ENCODE assay signal across 8 cellular contexts in the genomic region with DNA sequence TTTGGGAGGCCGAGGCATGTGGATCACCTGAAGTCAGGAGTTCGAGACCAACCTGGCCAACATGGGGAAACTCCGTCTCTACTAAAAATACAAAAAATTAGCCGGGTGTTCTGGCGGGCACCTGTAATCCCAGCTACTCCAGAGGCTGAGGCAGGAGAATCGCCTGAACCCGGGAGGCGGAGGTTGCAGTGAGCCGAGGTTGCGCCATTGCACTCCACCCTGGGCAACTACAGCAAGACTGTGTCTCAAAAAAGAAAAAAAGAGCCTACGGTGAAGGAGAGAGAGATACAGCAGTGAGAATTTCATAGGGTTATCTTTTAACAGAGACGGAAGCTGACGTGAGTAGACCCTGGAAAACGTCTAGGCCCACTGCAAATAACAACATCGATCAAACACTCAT. TPM values are rescaled to one million over a fixed set of nuclear protein-coding genes. Genes with fewer than 3 reads are reported as not detected.
DNase-seq lines count a peak whose midpoint lies in the region; ATAC-seq and TF ChIP-seq lines count a peak whose summit lies in the region.
"Not testable (repeated sequence)": the region's sequence is repeated elsewhere in the genome, so short reads cannot be mapped to it uniquely, and the experiment has no call there.

No MANE protein-coding gene starts in this region.

- ATAC-seq in PC-3; activated CD8-positive, alpha-beta memory T cell treated with anti-CD3 and anti-CD28 coated beads, Interleukin-2, amount 10 ng/mL, durations not matched to agents 7 days and 5 days; heart right ventricle; naive thymus-derived CD8-positive, alpha-beta T cell: not testable (repeated sequence)

- WGBS in heart right ventricle, 2 donors: 86 to 87% methylated on average over 15 of the region's 15 CpGs

- H3K27me3 ChIP-seq in BLaER1 treated with 17β-estradiol and CSF1 and Interleukin-3, amounts not matched to agents 10 nM and 100 nM; PC-3 (ENCODE audit: low read length); heart right ventricle; stomach smooth muscle (ENCODE audit: control insufficient read depth in 1 of 2, insufficient read depth in 2 of 2, low read length in 2 of 2): not testable (repeated sequence)

- peak overlapping the region in 3 of 11 experiments; percentile 87 to 91 (median 89); a peak in 3 of 22 replicates for H3K27ac ChIP-seq in BLaER1 treated with 17β-estradiol and CSF1 and Interleukin-3, amounts not matched to agents 10 nM and 100 nM
- H3K27ac ChIP-seq in PC-3 (ENCODE audit: low read length); heart right ventricle; stomach smooth muscle (ENCODE audit: low read length): not testable (repeated sequence)

- H3K9me2 ChIP-seq in PC-3 (replicated peaks; ENCODE audit: low read length): not testable (repeated sequence)

- H3K36me3 ChIP-seq in BLaER1 treated with 17β-estradiol and CSF1 and Interleukin-3, amounts not matched to agents 10 nM and 100 nM: peaks cover 5 to 69% (median 60%) of the 10 kb centered on the region in 11 experiments; a peak in 21 of 22 replicates
- not testable (repeated sequence) for H3K36me3 ChIP-seq in PC-3 (ENCODE audit: low read depth, low read length); heart right ventricle; stomach smooth muscle (ENCODE audit: control insufficient read depth in 2 of 2, insufficient read depth in 2 of 2, low read length in 2 of 2)

- H3K4me3 ChIP-seq in BLaER1 treated with 17β-estradiol and CSF1 and Interleukin-3, amounts not matched to agents 10 nM and 100 nM: peak overlapping the region; percentile 78 to 94 (median 85); a peak in 19 of 20 replicates
- peak overlapping the region; percentile 95 for H3K4me3 ChIP-seq in PC-3 (ENCODE audit: low read length)
- peak overlapping the region in 6 of 10 donors; percentile 76 to 96 (median 79) for H3K4me3 ChIP-seq in heart right ventricle
- H3K4me3 ChIP-seq in stomach smooth muscle (ENCODE audit: low read length in 2 of 2): peak overlapping the region; percentile 91 to 93

- H3K9me3 Mint-ChIP-seq in HFFc6; activated CD8-positive, alpha-beta memory T cell treated with anti-CD3 and anti-CD28 coated beads, Interleukin-2, amount 10 ng/mL, durations not matched to agents 7 days and 5 days (ENCODE audit: low read depth); chondrocyte (ENCODE audit: low read depth); naive thymus-derived CD8-positive, alpha-beta T cell: not testable (repeated sequence)

- H3K9me3 ChIP-seq in BLaER1 treated with 17β-estradiol and CSF1 and Interleukin-3, amounts not matched to agents 10 nM and 100 nM (replicated peaks in 1 of 11): peaks cover 0 to 31% (median 12%) of the 10 kb centered on the region in 11 experiments; a peak in 12 of 22 replicates
- not testable (repeated sequence) for H3K9me3 ChIP-seq in PC-3 (ENCODE audit: low read length); heart right ventricle; stomach smooth muscle (ENCODE audit: control insufficient read depth in 2 of 2, low read length in 2 of 2)

- H3K4me1 ChIP-seq in BLaER1 treated with 17β-estradiol and CSF1 and Interleukin-3, amounts not matched to agents 10 nM and 100 nM: peaks cover 15 to 38% (median 29%) of the 10 kb centered on the region in 10 experiments
- H3K4me1 ChIP-seq in PC-3 (ENCODE audit: insufficient read depth, low read length); stomach smooth muscle (ENCODE audit: control insufficient read depth, insufficient read depth, low read length): not testable (repeated sequence)
- H3K4me1 ChIP-seq in heart right ventricle: peaks cover 0 to 39% (median 20%) of the 10 kb centered on the region in 9 donors

- peak overlapping the region; percentile 77 to 95 (median 85) for H3K4me2 ChIP-seq in BLaER1 treated with 17β-estradiol and CSF1 and Interleukin-3, amounts not matched to agents 10 nM and 100 nM
- peak overlapping the region; percentile 92 for H3K4me2 ChIP-seq in PC-3 (ENCODE audit: low read length)

- POLR2A ChIA-PET in PC-3 (lab: Charles Lee; ENCODE audit: unreplicated experiment): interaction anchor here (0.7 kb wide), 1 partner anchor 97 kb away, joined by 3 read pairs; no protein-coding TSS in a partner anchor
- POLR2A ChIA-PET in naive thymus-derived CD8-positive, alpha-beta T cell (lab: Charles Lee): not testable (repeated sequence)

- peaks cover 25% of the 10 kb centered on the region for H3K36me3 Mint-ChIP-seq in HFFc6 (ENCODE audit: low read depth)
- peaks cover 54% of the 10 kb centered on the region for H3K36me3 Mint-ChIP-seq in activated CD8-positive, alpha-beta memory T cell treated with anti-CD3 and anti-CD28 coated beads, Interleukin-2, amount 10 ng/mL, durations not matched to agents 7 days and 5 days
- not testable (repeated sequence) for H3K36me3 Mint-ChIP-seq in chondrocyte (ENCODE audit: low read depth)
- H3K36me3 Mint-ChIP-seq in naive thymus-derived CD8-positive, alpha-beta T cell: peaks cover 0 to 27% (median 5%) of the 10 kb centered on the region in 3 donors

- H3K9ac ChIP-seq in BLaER1 treated with 17β-estradiol and CSF1 and Interleukin-3, amounts not matched to agents 10 nM and 100 nM: peak overlapping the region in 10 of 11 experiments; percentile 84 to 93 (median 88); a peak in 17 of 22 replicates
- peak overlapping the region; percentile 92; the same call in 1 of the 2 replicates for H3K9ac ChIP-seq in PC-3 (ENCODE audit: low read length)
- not testable (repeated sequence) for H3K9ac ChIP-seq in stomach smooth muscle (ENCODE audit: low read length in 2 of 2)

- BruUV-seq in PC-3 (replicated peaks; lab: Mats Ljungman, UMichigan): not testable (repeated sequence)

- not testable (repeated sequence) for H3K27me3 Mint-ChIP-seq in HFFc6 (ENCODE audit: insufficient read depth); activated CD8-positive, alpha-beta memory T cell treated with anti-CD3 and anti-CD28 coated beads, Interleukin-2, amount 10 ng/mL, durations not matched to agents 7 days and 5 days; chondrocyte (ENCODE audit: low read depth); naive thymus-derived CD8-positive, alpha-beta T cell

- peaks cover 0 to 28% (median 13%) of the 10 kb centered on the region in 11 experiments; a peak in 13 of 22 replicates for H4K20me1 ChIP-seq in BLaER1 treated with 17β-estradiol and CSF1 and Interleukin-3, amounts not matched to agents 10 nM and 100 nM
- H4K20me1 ChIP-seq in PC-3 (ENCODE audit: low read length): not testable (repeated sequence)

- DNase-seq in HFFc6; PC-3; activated CD8-positive, alpha-beta memory T cell treated with anti-CD3 and anti-CD28 coated beads, Interleukin-2, amount 10 ng/mL, durations not matched to agents 7 days and 5 days; chondrocyte (ENCODE audit: low spot score); heart right ventricle; naive thymus-derived CD8-positive, alpha-beta T cell: not testable (repeated sequence)

- H3K79me2 ChIP-seq in PC-3 (ENCODE audit: low read length): peaks cover 94% of the 10 kb centered on the region

- H3F3A ChIP-seq in PC-3 (ENCODE audit: low read length, unreplicated experiment): not testable (repeated sequence)

- intact Hi-C loops in PC-3 (cut with micrococcal nuclease): not testable (repeated sequence)
- intact Hi-C loops in heart right ventricle (cut with DNase I): loop anchor here in 5 of 10 donors (2.0 to 10.0 kb wide), 3 partner anchors 55 to 59 kb away; a partner anchor contains a TSS

- H3K4me3 Mint-ChIP-seq in HFFc6: peak overlapping the region; percentile 92
- H3K4me3 Mint-ChIP-seq in activated CD8-positive, alpha-beta memory T cell treated with anti-CD3 and anti-CD28 coated beads, Interleukin-2, amount 10 ng/mL, durations not matched to agents 7 days and 5 days: peak overlapping the region; percentile 85
- H3K4me3 Mint-ChIP-seq in chondrocyte (ENCODE audit: unreplicated experiment): peak overlapping the region; percentile 92
- peak overlapping the region; percentile 89 to 97 (median 94) for H3K4me3 Mint-ChIP-seq in naive thymus-derived CD8-positive, alpha-beta T cell

- CTCF ChIA-PET in PC-3 (lab: Charles Lee): not testable (repeated sequence)
- CTCF ChIA-PET in activated CD8-positive, alpha-beta memory T cell treated with anti-CD3 and anti-CD28 coated beads, Interleukin-2, amount 10 ng/mL, durations not matched to agents 7 days and 5 days (lab: Charles Lee): interaction anchor here (1.0 kb wide), 1 partner anchor 40 kb away, joined by 3 read pairs; no protein-coding TSS in a partner anchor

- H3K4me1 Mint-ChIP-seq in HFFc6 (ENCODE audit: low read depth) (peaks cover 43% of the 10 kb centered on the region), chondrocyte (ENCODE audit: low read depth) (peaks cover 40% of the 10 kb centered on the region)
- peaks cover 46% of the 10 kb centered on the region for H3K4me1 Mint-ChIP-seq in activated CD8-positive, alpha-beta memory T cell treated with anti-CD3 and anti-CD28 coated beads, Interleukin-2, amount 10 ng/mL, durations not matched to agents 7 days and 5 days
- H3K4me1 Mint-ChIP-seq in naive thymus-derived CD8-positive, alpha-beta T cell: peaks cover 29 to 60% (median 52%) of the 10 kb centered on the region in 4 donors

- H2AFZ ChIP-seq in PC-3 (ENCODE audit: low read length): not testable (repeated sequence)

- H3K27ac Mint-ChIP-seq in HFFc6: peak overlapping the region; percentile 75
- peak overlapping the region; percentile 87 for H3K27ac Mint-ChIP-seq in activated CD8-positive, alpha-beta memory T cell treated with anti-CD3 and anti-CD28 coated beads, Interleukin-2, amount 10 ng/mL, durations not matched to agents 7 days and 5 days
- H3K27ac Mint-ChIP-seq in chondrocyte (ENCODE audit: unreplicated experiment): peak overlapping the region; percentile 8
- H3K27ac Mint-ChIP-seq in naive thymus-derived CD8-positive, alpha-beta T cell: peak overlapping the region in 5 of 10 donors; percentile 15 to 92 (median 81)

- TF ChIP-seq CTCF in HFFc6 (IDR thresholded peaks at IDR 0.05); PC-3 (conservative IDR thresholded peaks at IDR 0.05; ENCODE audit: low read depth, low read length); chondrocyte (IDR thresholded peaks at IDR 0.05); heart right ventricle (IDR thresholded peaks at IDR 0.05): not testable (repeated sequence)

RNA-seq across cellular contexts. Expression of a gene that starts 1.2 kb away (rescaled TPM):
- 10 to 100 TPM; 17.1 to 28.9 (median 27.0) TPM for total RNA-seq in HFFc6 (2021; fragmentation: NEBNext Ultra II Directional; extraction: Animal tissue kit (Norgen Biotek cat#: 25700))
- total RNA-seq in PC-3 (2014; rRNA removed) (7.9 and 17.0 TPM in 2 replicates), chondrocyte (10.9 to 11.7 TPM (median 11.6 TPM) in 3 replicates), heart right ventricle (1 to 10 TPM; 5.8 to 9.6 (median 6.6) TPM)
- total RNA-seq in activated CD8-positive, alpha-beta memory T cell treated with anti-CD3 and anti-CD28 coated beads, Interleukin-2, amount 10 ng/mL, durations not matched to agents 7 days and 5 days: 10 to 100 TPM; 19.7 to 23.3 TPM
- polyA plus RNA-seq in heart right ventricle: 1 to 10 TPM; 6.4 to 7.0 TPM
- total RNA-seq in naive thymus-derived CD8-positive, alpha-beta T cell: 1 to 10 TPM; 6.2 to 6.4 TPM
- polyA plus RNA-seq in naive thymus-derived CD8-positive, alpha-beta T cell: 1 to 10 TPM; 5.0 to 6.3 (median 5.5) TPM

RNA-seq across cellular contexts. Expression of a gene that starts 1.5 kb away (rescaled TPM):
- 1 to 10 TPM; 4.9 to 9.8 (median 7.2) TPM for total RNA-seq in HFFc6 (2021; fragmentation: NEBNext Ultra II Directional; extraction: Animal tissue kit (Norgen Biotek cat#: 25700))
- total RNA-seq in PC-3 (2014; rRNA removed) (9.5 and 11.1 TPM in 2 replicates), chondrocyte (2.8 to 4.5 TPM (median 3.2 TPM) in 3 replicates), heart right ventricle (1 to 10 TPM in 4 of 10 donors, under 1 TPM in 6; 0.42 to 1.6 (median 0.91) TPM)
- total RNA-seq in activated CD8-positive, alpha-beta memory T cell treated with anti-CD3 and anti-CD28 coated beads, Interleukin-2, amount 10 ng/mL, durations not matched to agents 7 days and 5 days: 10 to 100 TPM; 23.3 to 27.1 TPM
- polyA plus RNA-seq in heart right ventricle: under 1 TPM; 0.88 to 0.93 TPM
- total RNA-seq in naive thymus-derived CD8-positive, alpha-beta T cell: 1 to 10 TPM; 5.2 to 6.8 TPM
- 1 to 10 TPM; 5.3 to 6.7 (median 5.7) TPM for polyA plus RNA-seq in naive thymus-derived CD8-positive, alpha-beta T cell

RNA-seq across cellular contexts. Expression of a gene that starts 55.5 kb away (rescaled TPM):
- 10 to 100 TPM; 30.6 to 35.6 (median 31.9) TPM for total RNA-seq in HFFc6 (2021; fragmentation: NEBNext Ultra II Directional; extraction: Animal tissue kit (Norgen Biotek cat#: 25700))
- 25.5 and 29.0 TPM in 2 replicates for total RNA-seq in PC-3 (2014; rRNA removed)
- total RNA-seq in activated CD8-positive, alpha-beta memory T cell treated with anti-CD3 and anti-CD28 coated beads, Interleukin-2, amount 10 ng/mL, durations not matched to agents 7 days and 5 days: 10 to 100 TPM; 32.4 to 40.4 TPM
- total RNA-seq in chondrocyte: 28.3 to 33.4 TPM (median 30.5 TPM) in 3 replicates
- 10 to 100 TPM; 13.6 to 19.6 (median 17.2) TPM for total RNA-seq in heart right ventricle
- 1 to 10 TPM; 5.9 to 7.3 TPM for polyA plus RNA-seq in heart right ventricle
- total RNA-seq in naive thymus-derived CD8-positive, alpha-beta T cell: 10 to 100 TPM; 40.8 to 42.6 TPM
- polyA plus RNA-seq in naive thymus-derived CD8-positive, alpha-beta T cell: 10 to 100 TPM; 14.7 to 16.4 (median 14.9) TPM

RNA-seq across cellular contexts. Expression of a gene that starts 55.7 kb away (rescaled TPM):
- total RNA-seq in HFFc6 (2021; fragmentation: NEBNext Ultra II Directional; extraction: Animal tissue kit (Norgen Biotek cat#: 25700)): 10 to 100 TPM; 11.9 to 18.3 (median 14.5) TPM
- total RNA-seq in PC-3 (2014; rRNA removed): 4.8 and 7.9 TPM in 2 replicates
- total RNA-seq in activated CD8-positive, alpha-beta memory T cell treated with anti-CD3 and anti-CD28 coated beads, Interleukin-2, amount 10 ng/mL, durations not matched to agents 7 days and 5 days: 10 to 100 TPM; 15.6 to 30.3 TPM
- 18.2 to 29.9 TPM (median 20.7 TPM) in 3 replicates for total RNA-seq in chondrocyte
- total RNA-seq in heart right ventricle: 10 to 100 TPM; 12.1 to 20.9 (median 16.7) TPM
- 10 to 100 TPM in 1 of 2 donors, 1 to 10 TPM in 1; 7.5 to 17.9 TPM for polyA plus RNA-seq in heart right ventricle
- 10 to 100 TPM; 30.3 to 32.3 TPM for total RNA-seq in naive thymus-derived CD8-positive, alpha-beta T cell
- 10 to 100 TPM; 18.3 to 23.6 (median 19.7) TPM for polyA plus RNA-seq in naive thymus-derived CD8-positive, alpha-beta T cell
